12 cellular contexts compared by ENCODE assay signal in the genomic region with DNA sequence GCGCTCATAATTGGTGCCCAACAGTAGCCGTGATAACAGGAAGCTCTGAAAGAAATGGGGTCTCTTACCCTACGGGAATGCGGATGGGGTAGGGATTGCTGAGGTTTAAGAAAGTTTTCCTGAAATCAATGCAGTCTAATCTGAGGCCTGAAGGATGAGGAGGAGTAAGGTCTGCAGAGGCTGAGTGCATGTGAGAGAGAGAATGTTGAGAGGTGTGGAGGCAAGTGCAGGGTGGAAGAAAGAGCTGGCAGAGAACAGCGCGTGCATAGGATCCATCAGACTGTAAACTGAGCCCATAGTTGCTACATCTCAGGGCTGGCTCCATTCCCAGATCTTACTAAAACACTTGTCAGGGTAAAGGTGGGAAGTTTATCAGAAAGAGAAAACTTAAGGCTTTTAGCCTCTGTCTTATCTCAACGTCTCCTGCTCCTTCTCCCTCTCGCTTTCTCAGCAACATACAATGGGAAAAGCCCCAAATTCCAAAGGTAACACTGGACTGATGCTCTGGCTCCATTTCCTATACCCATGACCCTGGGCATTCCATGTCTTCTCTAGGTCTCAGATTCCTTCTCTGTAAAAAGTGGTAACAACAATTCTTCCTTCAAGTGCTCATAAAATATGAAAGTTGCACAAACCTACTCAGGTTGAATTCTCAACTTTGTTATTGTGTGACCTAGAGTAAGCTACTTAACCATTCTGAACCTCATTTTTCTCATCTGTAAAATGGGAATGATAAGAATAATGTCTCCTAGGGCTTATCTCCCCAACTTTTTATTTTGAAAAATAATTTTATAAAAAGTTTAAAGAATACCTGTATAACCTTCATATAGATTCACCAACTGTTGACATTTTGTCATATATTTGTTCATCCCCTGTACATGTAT.
DNase-seq lines count a peak whose midpoint lies in the region; ATAC-seq and TF ChIP-seq lines count a peak whose summit lies in the region.
"Had no signal": no experiment of that assay in that cellular context is flagged by ENCODE, and none has a peak within 500 bp of the region (broad histone marks: within the 10 kb centered on the region; RNA-seq: fewer than 3 reads in every experiment).

No MANE protein-coding gene starts in this region.

- TF ChIP-seq CTCF in left lung (IDR thresholded peaks at IDR 0.05): no peak

- CTCF ChIA-PET in activated CD4-positive, alpha-beta T cell treated with anti-CD3 and anti-CD28 coated beads, Interleukin-2, amount 10 ng/mL, durations not matched to agents 7 days and 5 days (lab: Charles Lee): interaction anchor here (0.7 kb wide), 1 partner anchor 249 kb away, joined by 5 read pairs; no protein-coding TSS in a partner anchor

- H3K4me2 ChIP-seq in BLaER1 treated with 17β-estradiol and CSF1 and Interleukin-3, amounts not matched to agents 10 nM and 100 nM: peak overlapping the region in 2 of 11 experiments; percentile 14 to 57; a peak in 3 of 22 replicates
- H3K4me2 ChIP-seq: smooth muscle cell had no signal

- H3K9me3 Mint-ChIP-seq in activated CD4-positive, alpha-beta T cell treated with anti-CD3 and anti-CD28 coated beads, Interleukin-2, amount 10 ng/mL, durations not matched to agents 7 days and 5 days: no peaks in the 10 kb centered on the region
- H3K9me3 Mint-ChIP-seq: type B pancreatic cell had no signal

- ATAC-seq in left lung: peak; percentile 80

- DNase-seq in LHCN-M2 (ENCODE audit: low read depth) (peak; percentile 33), astrocyte of the hippocampus (ENCODE audit: low read depth, low spot score) (peak; percentile 59), left lung (no peak), SW480 (ENCODE audit: low spot score) (no peak), DMS153 (lab: John Stamatoyannopoulos, UW) (no peak), NCI-H187 (lab: John Stamatoyannopoulos, UW) (no peak)
- DNase-seq in activated CD4-positive, alpha-beta T cell treated with anti-CD3 and anti-CD28 coated beads, Interleukin-2, amount 10 ng/mL, durations not matched to agents 7 days and 5 days: no peak
- DNase-seq: BE2C, NCI-H1694 had no signal

- intact Hi-C loops in left lung (cut with DNase I): no loop called here

- no peaks in the 10 kb centered on the region for H3K36me3 Mint-ChIP-seq in activated CD4-positive, alpha-beta T cell treated with anti-CD3 and anti-CD28 coated beads, Interleukin-2, amount 10 ng/mL, durations not matched to agents 7 days and 5 days (ENCODE audit: low read depth)
- H3K36me3 Mint-ChIP-seq: type B pancreatic cell had no signal

- H3K27ac ChIP-seq in BLaER1 treated with 17β-estradiol and CSF1 and Interleukin-3, amounts not matched to agents 10 nM and 100 nM: peak overlapping the region; percentile 0 to 99 (median 97); a peak in 18 of 22 replicates
- H3K27ac ChIP-seq in left lung: no peak overlapping the region

- H3K27me3 ChIP-seq in BLaER1 treated with 17β-estradiol and CSF1 and Interleukin-3, amounts not matched to agents 10 nM and 100 nM: no peaks in the 10 kb centered on the region
- H3K27me3 ChIP-seq in left lung: no peaks in the 10 kb centered on the region
- H3K27me3 ChIP-seq: BE2C had no signal

- no peak overlapping the region for H3K4me3 Mint-ChIP-seq in activated CD4-positive, alpha-beta T cell treated with anti-CD3 and anti-CD28 coated beads, Interleukin-2, amount 10 ng/mL, durations not matched to agents 7 days and 5 days
- H3K4me3 Mint-ChIP-seq: type B pancreatic cell had no signal

- H3K27ac Mint-ChIP-seq in activated CD4-positive, alpha-beta T cell treated with anti-CD3 and anti-CD28 coated beads, Interleukin-2, amount 10 ng/mL, durations not matched to agents 7 days and 5 days: no peak overlapping the region
- H3K27ac Mint-ChIP-seq: type B pancreatic cell had no signal

- no peak overlapping the region for H3K4me3 ChIP-seq in BLaER1 treated with 17β-estradiol and CSF1 and Interleukin-3, amounts not matched to agents 10 nM and 100 nM
- H3K4me3 ChIP-seq in left lung: no peak overlapping the region
- H3K4me3 ChIP-seq: smooth muscle cell had no signal

- H3K9me3 ChIP-seq in BLaER1 treated with 17β-estradiol and CSF1 and Interleukin-3, amounts not matched to agents 10 nM and 100 nM (replicated peaks in 1 of 11): peaks cover 19 to 72% (median 33%) of the 10 kb centered on the region in 11 experiments
- H3K9me3 ChIP-seq in left lung: no peaks in the 10 kb centered on the region
- H3K9me3 ChIP-seq: BE2C had no signal

- H3K4me1 ChIP-seq in BLaER1 treated with 17β-estradiol and CSF1 and Interleukin-3, amounts not matched to agents 10 nM and 100 nM: peaks cover 9 to 95% (median 46%) of the 10 kb centered on the region in 10 experiments
- peaks cover 5 to 39% of the 10 kb centered on the region in 2 donors for H3K4me1 ChIP-seq in left lung

- peaks cover under 1% of the 10 kb centered on the region for H3K4me1 Mint-ChIP-seq in activated CD4-positive, alpha-beta T cell treated with anti-CD3 and anti-CD28 coated beads, Interleukin-2, amount 10 ng/mL, durations not matched to agents 7 days and 5 days

- H4K20me1 ChIP-seq in BLaER1 treated with 17β-estradiol and CSF1 and Interleukin-3, amounts not matched to agents 10 nM and 100 nM: no peaks in the 10 kb centered on the region

- POLR2A ChIA-PET in activated CD4-positive, alpha-beta T cell treated with anti-CD3 and anti-CD28 coated beads, Interleukin-2, amount 10 ng/mL, durations not matched to agents 7 days and 5 days (lab: Charles Lee): no interaction called here

- no peak overlapping the region for H3K9ac ChIP-seq in BLaER1 treated with 17β-estradiol and CSF1 and Interleukin-3, amounts not matched to agents 10 nM and 100 nM

- no peaks in the 10 kb centered on the region; a peak in 1 of 22 replicates for H3K36me3 ChIP-seq in BLaER1 treated with 17β-estradiol and CSF1 and Interleukin-3, amounts not matched to agents 10 nM and 100 nM
- H3K36me3 ChIP-seq in left lung: no peaks in the 10 kb centered on the region
- H3K36me3 ChIP-seq: BE2C had no signal

- H3K27me3 Mint-ChIP-seq in activated CD4-positive, alpha-beta T cell treated with anti-CD3 and anti-CD28 coated beads, Interleukin-2, amount 10 ng/mL, durations not matched to agents 7 days and 5 days: peaks cover 1% of the 10 kb centered on the region

Comparison
In these comparisons a context has a peak if more than half of its experiments do, and no peak if none do; other contexts are left out.
1. H3K27ac ChIP-seq: peak in BLaER1 treated with 17β-estradiol and CSF1 and Interleukin-3, amounts not matched to agents 10 nM and 100 nM (11 of 11); none in left lung (0 of 2).
2. DNase-seq: peak in LHCN-M2 (single experiment) and astrocyte of the hippocampus (single experiment); none in left lung (0 of 2), SW480 (single experiment), DMS153 (single experiment), NCI-H187 (0 of 2) and activated CD4-positive, alpha-beta T cell treated with anti-CD3 and anti-CD28 coated beads, Interleukin-2, amount 10 ng/mL, durations not matched to agents 7 days and 5 days (single experiment).